Comparison of ENCODE assay signal across 1 cellular context in the genomic region with DNA sequence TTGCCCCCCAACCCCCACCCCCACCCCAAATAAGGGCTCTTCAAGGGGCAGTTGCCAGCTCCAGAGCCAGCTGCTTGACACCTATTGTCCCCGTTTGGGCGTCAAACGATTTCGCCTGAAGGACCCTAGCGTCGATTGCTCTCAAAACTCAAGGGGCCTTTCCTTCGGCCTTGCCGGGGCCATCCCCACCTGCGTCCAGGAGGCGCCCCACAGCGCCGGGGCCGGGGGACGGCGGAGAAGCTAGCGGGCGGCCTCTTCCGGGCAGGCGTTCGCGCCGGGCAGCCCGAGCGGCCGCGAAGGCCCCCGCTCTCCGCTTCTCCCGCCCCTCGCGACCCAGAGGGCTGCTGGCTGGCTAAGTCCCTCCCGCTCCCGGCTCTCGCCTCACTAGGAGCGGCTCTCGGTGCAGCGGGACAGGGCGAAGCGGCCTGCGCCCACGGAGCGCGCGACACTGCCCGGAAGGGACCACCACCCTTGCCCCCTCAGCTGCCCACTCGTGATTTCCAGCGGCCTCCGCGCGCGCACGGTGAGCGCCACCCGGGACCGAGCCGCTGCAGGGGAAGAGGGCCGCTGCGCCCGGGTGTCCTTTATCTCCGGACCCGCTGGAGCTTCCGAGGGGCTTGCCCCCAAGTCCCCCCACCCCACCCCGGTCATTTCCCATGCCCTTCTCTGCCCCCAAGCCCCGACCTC.
TF ChIP-seq lines count a peak whose summit lies in the region.

A gene with protein sequence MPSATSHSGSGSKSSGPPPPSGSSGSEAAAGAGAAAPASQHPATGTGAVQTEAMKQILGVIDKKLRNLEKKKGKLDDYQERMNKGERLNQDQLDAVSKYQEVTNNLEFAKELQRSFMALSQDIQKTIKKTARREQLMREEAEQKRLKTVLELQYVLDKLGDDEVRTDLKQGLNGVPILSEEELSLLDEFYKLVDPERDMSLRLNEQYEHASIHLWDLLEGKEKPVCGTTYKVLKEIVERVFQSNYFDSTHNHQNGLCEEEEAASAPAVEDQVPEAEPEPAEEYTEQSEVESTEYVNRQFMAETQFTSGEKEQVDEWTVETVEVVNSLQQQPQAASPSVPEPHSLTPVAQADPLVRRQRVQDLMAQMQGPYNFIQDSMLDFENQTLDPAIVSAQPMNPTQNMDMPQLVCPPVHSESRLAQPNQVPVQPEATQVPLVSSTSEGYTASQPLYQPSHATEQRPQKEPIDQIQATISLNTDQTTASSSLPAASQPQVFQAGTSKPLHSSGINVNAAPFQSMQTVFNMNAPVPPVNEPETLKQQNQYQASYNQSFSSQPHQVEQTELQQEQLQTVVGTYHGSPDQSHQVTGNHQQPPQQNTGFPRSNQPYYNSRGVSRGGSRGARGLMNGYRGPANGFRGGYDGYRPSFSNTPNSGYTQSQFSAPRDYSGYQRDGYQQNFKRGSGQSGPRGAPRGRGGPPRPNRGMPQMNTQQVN (plus strand): TSS at position 383 of the 687 bp plus-strand sequence. CDS start 690 bp downstream, outside the sequence.

TF ChIP-seq in HEK293, 187 proteins besides CTCF, POLR2A, EP300 and RAD21 (continued from another document and continues in another):
- TF ChIP-seq, protein P1, sequence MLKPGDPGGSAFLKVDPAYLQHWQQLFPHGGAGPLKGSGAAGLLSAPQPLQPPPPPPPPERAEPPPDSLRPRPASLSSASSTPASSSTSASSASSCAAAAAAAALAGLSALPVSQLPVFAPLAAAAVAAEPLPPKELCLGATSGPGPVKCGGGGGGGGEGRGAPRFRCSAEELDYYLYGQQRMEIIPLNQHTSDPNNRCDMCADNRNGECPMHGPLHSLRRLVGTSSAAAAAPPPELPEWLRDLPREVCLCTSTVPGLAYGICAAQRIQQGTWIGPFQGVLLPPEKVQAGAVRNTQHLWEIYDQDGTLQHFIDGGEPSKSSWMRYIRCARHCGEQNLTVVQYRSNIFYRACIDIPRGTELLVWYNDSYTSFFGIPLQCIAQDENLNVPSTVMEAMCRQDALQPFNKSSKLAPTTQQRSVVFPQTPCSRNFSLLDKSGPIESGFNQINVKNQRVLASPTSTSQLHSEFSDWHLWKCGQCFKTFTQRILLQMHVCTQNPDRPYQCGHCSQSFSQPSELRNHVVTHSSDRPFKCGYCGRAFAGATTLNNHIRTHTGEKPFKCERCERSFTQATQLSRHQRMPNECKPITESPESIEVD (tag by site-specific recombination; IDR thresholded peaks at IDR 0.05) = no peak
- TF ChIP-seq, protein P2, sequence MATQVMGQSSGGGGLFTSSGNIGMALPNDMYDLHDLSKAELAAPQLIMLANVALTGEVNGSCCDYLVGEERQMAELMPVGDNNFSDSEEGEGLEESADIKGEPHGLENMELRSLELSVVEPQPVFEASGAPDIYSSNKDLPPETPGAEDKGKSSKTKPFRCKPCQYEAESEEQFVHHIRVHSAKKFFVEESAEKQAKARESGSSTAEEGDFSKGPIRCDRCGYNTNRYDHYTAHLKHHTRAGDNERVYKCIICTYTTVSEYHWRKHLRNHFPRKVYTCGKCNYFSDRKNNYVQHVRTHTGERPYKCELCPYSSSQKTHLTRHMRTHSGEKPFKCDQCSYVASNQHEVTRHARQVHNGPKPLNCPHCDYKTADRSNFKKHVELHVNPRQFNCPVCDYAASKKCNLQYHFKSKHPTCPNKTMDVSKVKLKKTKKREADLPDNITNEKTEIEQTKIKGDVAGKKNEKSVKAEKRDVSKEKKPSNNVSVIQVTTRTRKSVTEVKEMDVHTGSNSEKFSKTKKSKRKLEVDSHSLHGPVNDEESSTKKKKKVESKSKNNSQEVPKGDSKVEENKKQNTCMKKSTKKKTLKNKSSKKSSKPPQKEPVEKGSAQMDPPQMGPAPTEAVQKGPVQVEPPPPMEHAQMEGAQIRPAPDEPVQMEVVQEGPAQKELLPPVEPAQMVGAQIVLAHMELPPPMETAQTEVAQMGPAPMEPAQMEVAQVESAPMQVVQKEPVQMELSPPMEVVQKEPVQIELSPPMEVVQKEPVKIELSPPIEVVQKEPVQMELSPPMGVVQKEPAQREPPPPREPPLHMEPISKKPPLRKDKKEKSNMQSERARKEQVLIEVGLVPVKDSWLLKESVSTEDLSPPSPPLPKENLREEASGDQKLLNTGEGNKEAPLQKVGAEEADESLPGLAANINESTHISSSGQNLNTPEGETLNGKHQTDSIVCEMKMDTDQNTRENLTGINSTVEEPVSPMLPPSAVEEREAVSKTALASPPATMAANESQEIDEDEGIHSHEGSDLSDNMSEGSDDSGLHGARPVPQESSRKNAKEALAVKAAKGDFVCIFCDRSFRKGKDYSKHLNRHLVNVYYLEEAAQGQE (tag by site-specific recombination; IDR thresholded peaks at IDR 0.05) = 0 out of 2 replicates have a peak, but pooled peaks have one; percentile 19
- peak; percentile 54; the same call in 1 of the 2 replicates for TF ChIP-seq KLF8 (tag by site-specific recombination; IDR thresholded peaks at IDR 0.05)
- TF ChIP-seq ZNF214 (tag by site-specific recombination; IDR thresholded peaks at IDR 0.05; ENCODE audit: borderline replicate concordance) = no peak
- TF ChIP-seq, protein P3, sequence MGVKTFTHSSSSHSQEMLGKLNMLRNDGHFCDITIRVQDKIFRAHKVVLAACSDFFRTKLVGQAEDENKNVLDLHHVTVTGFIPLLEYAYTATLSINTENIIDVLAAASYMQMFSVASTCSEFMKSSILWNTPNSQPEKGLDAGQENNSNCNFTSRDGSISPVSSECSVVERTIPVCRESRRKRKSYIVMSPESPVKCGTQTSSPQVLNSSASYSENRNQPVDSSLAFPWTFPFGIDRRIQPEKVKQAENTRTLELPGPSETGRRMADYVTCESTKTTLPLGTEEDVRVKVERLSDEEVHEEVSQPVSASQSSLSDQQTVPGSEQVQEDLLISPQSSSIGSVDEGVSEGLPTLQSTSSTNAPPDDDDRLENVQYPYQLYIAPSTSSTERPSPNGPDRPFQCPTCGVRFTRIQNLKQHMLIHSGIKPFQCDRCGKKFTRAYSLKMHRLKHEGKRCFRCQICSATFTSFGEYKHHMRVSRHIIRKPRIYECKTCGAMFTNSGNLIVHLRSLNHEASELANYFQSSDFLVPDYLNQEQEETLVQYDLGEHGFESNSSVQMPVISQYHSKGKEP (tag by site-specific recombination; IDR thresholded peaks at IDR 0.05) = 0 out of 2 replicates have a peak, but pooled peaks have one; percentile 24
- TF ChIP-seq, protein P4, sequence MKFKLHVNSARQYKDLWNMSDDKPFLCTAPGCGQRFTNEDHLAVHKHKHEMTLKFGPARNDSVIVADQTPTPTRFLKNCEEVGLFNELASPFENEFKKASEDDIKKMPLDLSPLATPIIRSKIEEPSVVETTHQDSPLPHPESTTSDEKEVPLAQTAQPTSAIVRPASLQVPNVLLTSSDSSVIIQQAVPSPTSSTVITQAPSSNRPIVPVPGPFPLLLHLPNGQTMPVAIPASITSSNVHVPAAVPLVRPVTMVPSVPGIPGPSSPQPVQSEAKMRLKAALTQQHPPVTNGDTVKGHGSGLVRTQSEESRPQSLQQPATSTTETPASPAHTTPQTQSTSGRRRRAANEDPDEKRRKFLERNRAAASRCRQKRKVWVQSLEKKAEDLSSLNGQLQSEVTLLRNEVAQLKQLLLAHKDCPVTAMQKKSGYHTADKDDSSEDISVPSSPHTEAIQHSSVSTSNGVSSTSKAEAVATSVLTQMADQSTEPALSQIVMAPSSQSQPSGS (tag by site-specific recombination; IDR thresholded peaks at IDR 0.05; ENCODE audit: low read depth) = no peak
- TF ChIP-seq GLIS1 (tag by site-specific recombination; IDR thresholded peaks at IDR 0.05) = no peak; the same call in 1 of the 2 replicates
- no peak for TF ChIP-seq ZFP41 (tag by site-specific recombination; IDR thresholded peaks at IDR 0.05; ENCODE audit: borderline replicate concordance)
- no peak for TF ChIP-seq ZBTB7A (tag by site-specific recombination; IDR thresholded peaks at IDR 0.05; ENCODE audit: low read depth)
- TF ChIP-seq ZSCAN30 (tag by site-specific recombination; IDR thresholded peaks at IDR 0.05) = peak; percentile 81
- no peak for TF ChIP-seq ZNF140 (tag by site-specific recombination; IDR thresholded peaks at IDR 0.05)
- TF ChIP-seq ZNF843 (tag by site-specific recombination; IDR thresholded peaks at IDR 0.05) = no peak
- no peak for TF ChIP-seq ZNF391 (tag by site-specific recombination; IDR thresholded peaks at IDR 0.05; ENCODE audit: borderline replicate concordance, low read depth)
- no peak for TF ChIP-seq ZNF23 (tag by site-specific recombination; IDR thresholded peaks at IDR 0.05; ENCODE audit: borderline replicate concordance)
- TF ChIP-seq ZNF521 (tag by site-specific recombination; IDR thresholded peaks at IDR 0.05) = no peak
- no peak for TF ChIP-seq ZNF37A (tag by site-specific recombination; IDR thresholded peaks at IDR 0.05)
- no peak for TF ChIP-seq ZNF624 (tag by site-specific recombination; IDR thresholded peaks at IDR 0.05)
- no peak for TF ChIP-seq TRIM28 (IDR thresholded peaks at IDR 0.05; ENCODE audit: borderline replicate concordance, low read length)
- TF ChIP-seq, protein P5, sequence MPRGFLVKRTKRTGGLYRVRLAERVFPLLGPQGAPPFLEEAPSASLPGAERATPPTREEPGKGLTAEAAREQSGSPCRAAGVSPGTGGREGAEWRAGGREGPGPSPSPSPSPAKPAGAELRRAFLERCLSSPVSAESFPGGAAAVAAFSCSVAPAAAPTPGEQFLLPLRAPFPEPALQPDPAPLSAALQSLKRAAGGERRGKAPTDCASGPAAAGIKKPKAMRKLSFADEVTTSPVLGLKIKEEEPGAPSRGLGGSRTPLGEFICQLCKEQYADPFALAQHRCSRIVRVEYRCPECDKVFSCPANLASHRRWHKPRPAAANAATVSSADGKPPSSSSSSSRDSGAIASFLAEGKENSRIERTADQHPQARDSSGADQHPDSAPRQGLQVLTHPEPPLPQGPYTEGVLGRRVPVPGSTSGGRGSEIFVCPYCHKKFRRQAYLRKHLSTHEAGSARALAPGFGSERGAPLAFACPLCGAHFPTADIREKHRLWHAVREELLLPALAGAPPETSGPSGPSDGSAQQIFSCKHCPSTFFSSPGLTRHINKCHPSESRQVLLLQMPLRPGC (tag by site-specific recombination; IDR thresholded peaks at IDR 0.05) = no peak
- TF ChIP-seq ZNF239 (tag by site-specific recombination; IDR thresholded peaks at IDR 0.05) = no peak
- TF ChIP-seq ZNF510 (tag by site-specific recombination; IDR thresholded peaks at IDR 0.05; ENCODE audit: insufficient replicate concordance) = no peak
- TF ChIP-seq ZNF473 (tag by site-specific recombination; IDR thresholded peaks at IDR 0.05) = no peak
- TF ChIP-seq ZNF19 (tag by site-specific recombination; IDR thresholded peaks at IDR 0.05; ENCODE audit: low read depth) = no peak
- TF ChIP-seq ZBTB17 (tag by site-specific recombination; IDR thresholded peaks at IDR 0.05) = no peak
- no peak for TF ChIP-seq TCF7L2 (IDR thresholded peaks at IDR 0.05; ENCODE audit: borderline replicate concordance, low read depth, low read length)
- TF ChIP-seq ZNF777 (tag by site-specific recombination; IDR thresholded peaks at IDR 0.05; ENCODE audit: borderline replicate concordance) = no peak
- no peak for TF ChIP-seq ZNF701 (tag by site-specific recombination; IDR thresholded peaks at IDR 0.05)
- TF ChIP-seq, protein P6, sequence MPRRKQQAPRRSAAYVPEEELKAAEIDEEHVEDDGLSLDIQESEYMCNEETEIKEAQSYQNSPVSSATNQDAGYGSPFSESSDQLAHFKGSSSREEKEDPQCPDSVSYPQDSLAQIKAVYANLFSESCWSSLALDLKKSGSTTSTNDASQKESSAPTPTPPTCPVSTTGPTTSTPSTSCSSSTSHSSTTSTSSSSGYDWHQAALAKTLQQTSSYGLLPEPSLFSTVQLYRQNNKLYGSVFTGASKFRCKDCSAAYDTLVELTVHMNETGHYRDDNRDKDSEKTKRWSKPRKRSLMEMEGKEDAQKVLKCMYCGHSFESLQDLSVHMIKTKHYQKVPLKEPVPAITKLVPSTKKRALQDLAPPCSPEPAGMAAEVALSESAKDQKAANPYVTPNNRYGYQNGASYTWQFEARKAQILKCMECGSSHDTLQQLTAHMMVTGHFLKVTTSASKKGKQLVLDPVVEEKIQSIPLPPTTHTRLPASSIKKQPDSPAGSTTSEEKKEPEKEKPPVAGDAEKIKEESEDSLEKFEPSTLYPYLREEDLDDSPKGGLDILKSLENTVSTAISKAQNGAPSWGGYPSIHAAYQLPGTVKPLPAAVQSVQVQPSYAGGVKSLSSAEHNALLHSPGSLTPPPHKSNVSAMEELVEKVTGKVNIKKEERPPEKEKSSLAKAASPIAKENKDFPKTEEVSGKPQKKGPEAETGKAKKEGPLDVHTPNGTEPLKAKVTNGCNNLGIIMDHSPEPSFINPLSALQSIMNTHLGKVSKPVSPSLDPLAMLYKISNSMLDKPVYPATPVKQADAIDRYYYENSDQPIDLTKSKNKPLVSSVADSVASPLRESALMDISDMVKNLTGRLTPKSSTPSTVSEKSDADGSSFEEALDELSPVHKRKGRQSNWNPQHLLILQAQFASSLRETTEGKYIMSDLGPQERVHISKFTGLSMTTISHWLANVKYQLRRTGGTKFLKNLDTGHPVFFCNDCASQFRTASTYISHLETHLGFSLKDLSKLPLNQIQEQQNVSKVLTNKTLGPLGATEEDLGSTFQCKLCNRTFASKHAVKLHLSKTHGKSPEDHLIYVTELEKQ (tag by site-specific recombination; IDR thresholded peaks at IDR 0.05; ENCODE audit: borderline replicate concordance) = no peak
- TF ChIP-seq ZNF211 (tag by site-specific recombination; IDR thresholded peaks at IDR 0.05; ENCODE audit: low read depth) = no peak
- TF ChIP-seq ZNF654 (tag by site-specific recombination; IDR thresholded peaks at IDR 0.05; ENCODE audit: low read depth) = no peak
- no peak for TF ChIP-seq WT1 (tag by site-specific recombination; IDR thresholded peaks at IDR 0.05)
- TF ChIP-seq, protein P7, sequence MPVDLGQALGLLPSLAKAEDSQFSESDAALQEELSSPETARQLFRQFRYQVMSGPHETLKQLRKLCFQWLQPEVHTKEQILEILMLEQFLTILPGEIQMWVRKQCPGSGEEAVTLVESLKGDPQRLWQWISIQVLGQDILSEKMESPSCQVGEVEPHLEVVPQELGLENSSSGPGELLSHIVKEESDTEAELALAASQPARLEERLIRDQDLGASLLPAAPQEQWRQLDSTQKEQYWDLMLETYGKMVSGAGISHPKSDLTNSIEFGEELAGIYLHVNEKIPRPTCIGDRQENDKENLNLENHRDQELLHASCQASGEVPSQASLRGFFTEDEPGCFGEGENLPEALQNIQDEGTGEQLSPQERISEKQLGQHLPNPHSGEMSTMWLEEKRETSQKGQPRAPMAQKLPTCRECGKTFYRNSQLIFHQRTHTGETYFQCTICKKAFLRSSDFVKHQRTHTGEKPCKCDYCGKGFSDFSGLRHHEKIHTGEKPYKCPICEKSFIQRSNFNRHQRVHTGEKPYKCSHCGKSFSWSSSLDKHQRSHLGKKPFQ (tag by site-specific recombination; IDR thresholded peaks at IDR 0.05) = no peak
- TF ChIP-seq FEZF1 (tag by site-specific recombination; IDR thresholded peaks at IDR 0.05) = no peak
- no peak for TF ChIP-seq KLF9 (tag by site-specific recombination; IDR thresholded peaks at IDR 0.05; ENCODE audit: low read depth)
- no peak for TF ChIP-seq KLF16 (tag by site-specific recombination; IDR thresholded peaks at IDR 0.05)
- no peak for TF ChIP-seq ZNF560 (tag by site-specific recombination; IDR thresholded peaks at IDR 0.05; ENCODE audit: borderline replicate concordance)
- peak; percentile 47; the same call in 1 of the 2 replicates for TF ChIP-seq HOXC10 (CRISPR knock-in tag; IDR thresholded peaks at IDR 0.05)
- TF ChIP-seq ZNF274 (IDR thresholded peaks at IDR 0.05; ENCODE audit: low read length) = no peak
- no peak for TF ChIP-seq ZNF274 (tag by site-specific recombination; IDR thresholded peaks at IDR 0.05; ENCODE audit: borderline replicate concordance)
- TF ChIP-seq ZNF76 (tag by site-specific recombination; IDR thresholded peaks at IDR 0.05; ENCODE audit: borderline replicate concordance, low read depth) = peak; percentile 50; the same call in 1 of the 2 replicates
- no peak for TF ChIP-seq MEIS1 (CRISPR knock-in tag; IDR thresholded peaks at IDR 0.05; ENCODE audit: borderline replicate concordance)
- TF ChIP-seq ZNF341 (tag by site-specific recombination; IDR thresholded peaks at IDR 0.05; ENCODE audit: low read depth) = no peak
- TF ChIP-seq ZNF561 (tag by site-specific recombination; IDR thresholded peaks at IDR 0.05; ENCODE audit: borderline replicate concordance) = no peak
